In the genomic region with DNA sequence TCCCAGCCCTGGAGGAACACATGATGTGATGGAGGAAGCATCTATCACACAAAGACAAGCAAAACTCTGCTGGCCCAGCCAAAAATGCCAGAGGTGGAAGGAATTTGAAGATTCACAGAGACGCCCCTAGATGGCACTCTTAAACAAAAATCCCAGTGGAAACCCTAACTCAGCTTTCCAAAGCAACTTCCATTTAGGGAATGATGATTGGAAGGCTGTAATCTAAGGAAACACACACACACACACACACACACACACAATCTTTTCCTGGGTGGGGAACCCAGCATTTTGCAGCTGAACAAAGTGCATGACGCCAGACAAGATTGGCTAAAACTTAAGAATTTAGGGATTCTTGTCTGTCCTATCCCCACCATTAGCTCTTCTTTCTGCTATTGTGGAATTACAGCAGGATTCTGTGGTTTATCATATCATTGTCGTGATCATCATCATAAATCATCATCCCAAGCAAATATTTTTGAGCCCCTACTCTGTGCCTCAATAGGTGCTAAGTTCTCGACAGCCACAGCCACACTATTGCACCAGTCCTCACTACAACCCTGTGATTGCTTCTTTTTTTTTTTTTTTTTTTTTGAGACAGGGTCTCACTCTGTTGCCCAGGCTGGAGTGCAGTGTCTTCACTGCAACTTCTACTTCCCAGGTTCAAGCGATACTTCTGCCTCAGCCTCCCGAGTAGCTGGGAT, we compare ENCODE assay signal across 1 cellular context.
TF ChIP-seq lines count a peak whose summit lies in the region.

No MANE protein-coding gene starts in this region.

TF ChIP-seq in HEK293, 187 proteins besides CTCF, POLR2A, EP300 and RAD21 (continued from another document and continues in another):
- TF ChIP-seq, protein P1, sequence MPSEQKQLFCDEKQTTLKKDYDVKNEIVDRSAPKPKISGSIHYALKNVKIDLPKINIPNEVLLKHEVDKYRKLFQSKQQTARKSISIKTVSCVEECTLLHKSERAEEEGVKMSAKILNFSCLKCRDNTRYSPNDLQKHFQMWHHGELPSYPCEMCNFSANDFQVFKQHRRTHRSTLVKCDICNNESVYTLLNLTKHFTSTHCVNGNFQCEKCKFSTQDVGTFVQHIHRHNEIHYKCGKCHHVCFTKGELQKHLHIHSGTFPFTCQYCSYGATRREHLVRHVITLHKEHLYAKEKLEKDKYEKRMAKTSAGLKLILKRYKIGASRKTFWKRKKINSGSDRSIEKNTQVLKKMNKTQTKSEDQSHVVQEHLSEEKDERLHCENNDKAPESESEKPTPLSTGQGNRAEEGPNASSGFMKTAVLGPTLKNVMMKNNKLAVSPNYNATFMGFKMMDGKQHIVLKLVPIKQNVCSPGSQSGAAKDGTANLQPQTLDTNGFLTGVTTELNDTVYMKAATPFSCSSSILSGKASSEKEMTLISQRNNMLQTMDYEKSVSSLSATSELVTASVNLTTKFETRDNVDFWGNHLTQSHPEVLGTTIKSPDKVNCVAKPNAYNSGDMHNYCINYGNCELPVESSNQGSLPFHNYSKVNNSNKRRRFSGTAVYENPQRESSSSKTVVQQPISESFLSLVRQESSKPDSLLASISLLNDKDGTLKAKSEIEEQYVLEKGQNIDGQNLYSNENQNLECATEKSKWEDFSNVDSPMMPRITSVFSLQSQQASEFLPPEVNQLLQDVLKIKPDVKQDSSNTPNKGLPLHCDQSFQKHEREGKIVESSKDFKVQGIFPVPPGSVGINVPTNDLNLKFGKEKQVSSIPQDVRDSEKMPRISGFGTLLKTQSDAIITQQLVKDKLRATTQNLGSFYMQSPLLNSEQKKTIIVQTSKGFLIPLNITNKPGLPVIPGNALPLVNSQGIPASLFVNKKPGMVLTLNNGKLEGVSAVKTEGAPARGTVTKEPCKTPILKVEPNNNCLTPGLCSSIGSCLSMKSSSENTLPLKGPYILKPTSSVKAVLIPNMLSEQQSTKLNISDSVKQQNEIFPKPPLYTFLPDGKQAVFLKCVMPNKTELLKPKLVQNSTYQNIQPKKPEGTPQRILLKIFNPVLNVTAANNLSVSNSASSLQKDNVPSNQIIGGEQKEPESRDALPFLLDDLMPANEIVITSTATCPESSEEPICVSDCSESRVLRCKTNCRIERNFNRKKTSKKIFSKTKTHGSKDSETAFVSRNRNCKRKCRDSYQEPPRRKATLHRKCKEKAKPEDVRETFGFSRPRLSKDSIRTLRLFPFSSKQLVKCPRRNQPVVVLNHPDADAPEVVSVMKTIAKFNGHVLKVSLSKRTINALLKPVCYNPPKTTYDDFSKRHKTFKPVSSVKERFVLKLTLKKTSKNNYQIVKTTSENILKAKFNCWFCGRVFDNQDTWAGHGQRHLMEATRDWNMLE (tag by site-specific recombination; conservative IDR thresholded peaks at IDR 0.05; ENCODE audit: low read depth): no peak; the same call in 1 of the 2 replicates
- TF ChIP-seq, protein P2, sequence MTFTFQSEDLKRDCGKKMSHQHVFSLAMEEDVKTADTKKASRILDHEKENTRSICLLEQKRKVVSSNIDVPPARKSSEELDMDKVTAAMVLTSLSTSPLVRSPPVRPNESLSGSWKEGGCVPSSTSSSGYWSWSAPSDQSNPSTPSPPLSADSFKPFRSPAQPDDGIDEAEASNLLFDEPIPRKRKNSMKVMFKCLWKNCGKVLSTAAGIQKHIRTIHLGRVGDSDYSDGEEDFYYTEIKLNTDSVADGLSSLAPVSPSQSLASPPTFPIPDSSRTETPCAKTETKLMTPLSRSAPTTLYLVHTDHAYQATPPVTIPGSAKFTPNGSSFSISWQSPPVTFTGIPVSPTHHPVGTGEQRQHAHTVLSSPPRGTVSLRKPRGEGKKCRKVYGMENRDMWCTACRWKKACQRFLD (tag by site-specific recombination; IDR thresholded peaks at IDR 0.05): no peak
- TF ChIP-seq GLIS2 (tag by site-specific recombination; IDR thresholded peaks at IDR 0.05): no peak
- TF ChIP-seq, protein P3, sequence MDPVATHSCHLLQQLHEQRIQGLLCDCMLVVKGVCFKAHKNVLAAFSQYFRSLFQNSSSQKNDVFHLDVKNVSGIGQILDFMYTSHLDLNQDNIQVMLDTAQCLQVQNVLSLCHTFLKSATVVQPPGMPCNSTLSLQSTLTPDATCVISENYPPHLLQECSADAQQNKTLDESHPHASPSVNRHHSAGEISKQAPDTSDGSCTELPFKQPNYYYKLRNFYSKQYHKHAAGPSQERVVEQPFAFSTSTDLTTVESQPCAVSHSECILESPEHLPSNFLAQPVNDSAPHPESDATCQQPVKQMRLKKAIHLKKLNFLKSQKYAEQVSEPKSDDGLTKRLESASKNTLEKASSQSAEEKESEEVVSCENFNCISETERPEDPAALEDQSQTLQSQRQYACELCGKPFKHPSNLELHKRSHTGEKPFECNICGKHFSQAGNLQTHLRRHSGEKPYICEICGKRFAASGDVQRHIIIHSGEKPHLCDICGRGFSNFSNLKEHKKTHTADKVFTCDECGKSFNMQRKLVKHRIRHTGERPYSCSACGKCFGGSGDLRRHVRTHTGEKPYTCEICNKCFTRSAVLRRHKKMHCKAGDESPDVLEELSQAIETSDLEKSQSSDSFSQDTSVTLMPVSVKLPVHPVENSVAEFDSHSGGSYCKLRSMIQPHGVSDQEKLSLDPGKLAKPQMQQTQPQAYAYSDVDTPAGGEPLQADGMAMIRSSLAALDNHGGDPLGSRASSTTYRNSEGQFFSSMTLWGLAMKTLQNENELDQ (tag by site-specific recombination; IDR thresholded peaks at IDR 0.05; ENCODE audit: low read depth): no peak
- no peak for TF ChIP-seq ZNF560 (tag by site-specific recombination; IDR thresholded peaks at IDR 0.05; ENCODE audit: borderline replicate concordance)
- no peak for TF ChIP-seq ZNF175 (tag by site-specific recombination; IDR thresholded peaks at IDR 0.05)
- peak; percentile 56; the same call in 1 of the 2 replicates for TF ChIP-seq ZNF660 (tag by site-specific recombination; IDR thresholded peaks at IDR 0.05)
- TF ChIP-seq, protein P4, sequence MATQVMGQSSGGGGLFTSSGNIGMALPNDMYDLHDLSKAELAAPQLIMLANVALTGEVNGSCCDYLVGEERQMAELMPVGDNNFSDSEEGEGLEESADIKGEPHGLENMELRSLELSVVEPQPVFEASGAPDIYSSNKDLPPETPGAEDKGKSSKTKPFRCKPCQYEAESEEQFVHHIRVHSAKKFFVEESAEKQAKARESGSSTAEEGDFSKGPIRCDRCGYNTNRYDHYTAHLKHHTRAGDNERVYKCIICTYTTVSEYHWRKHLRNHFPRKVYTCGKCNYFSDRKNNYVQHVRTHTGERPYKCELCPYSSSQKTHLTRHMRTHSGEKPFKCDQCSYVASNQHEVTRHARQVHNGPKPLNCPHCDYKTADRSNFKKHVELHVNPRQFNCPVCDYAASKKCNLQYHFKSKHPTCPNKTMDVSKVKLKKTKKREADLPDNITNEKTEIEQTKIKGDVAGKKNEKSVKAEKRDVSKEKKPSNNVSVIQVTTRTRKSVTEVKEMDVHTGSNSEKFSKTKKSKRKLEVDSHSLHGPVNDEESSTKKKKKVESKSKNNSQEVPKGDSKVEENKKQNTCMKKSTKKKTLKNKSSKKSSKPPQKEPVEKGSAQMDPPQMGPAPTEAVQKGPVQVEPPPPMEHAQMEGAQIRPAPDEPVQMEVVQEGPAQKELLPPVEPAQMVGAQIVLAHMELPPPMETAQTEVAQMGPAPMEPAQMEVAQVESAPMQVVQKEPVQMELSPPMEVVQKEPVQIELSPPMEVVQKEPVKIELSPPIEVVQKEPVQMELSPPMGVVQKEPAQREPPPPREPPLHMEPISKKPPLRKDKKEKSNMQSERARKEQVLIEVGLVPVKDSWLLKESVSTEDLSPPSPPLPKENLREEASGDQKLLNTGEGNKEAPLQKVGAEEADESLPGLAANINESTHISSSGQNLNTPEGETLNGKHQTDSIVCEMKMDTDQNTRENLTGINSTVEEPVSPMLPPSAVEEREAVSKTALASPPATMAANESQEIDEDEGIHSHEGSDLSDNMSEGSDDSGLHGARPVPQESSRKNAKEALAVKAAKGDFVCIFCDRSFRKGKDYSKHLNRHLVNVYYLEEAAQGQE (tag by site-specific recombination; IDR thresholded peaks at IDR 0.05): no peak
- peak; percentile 63 for TF ChIP-seq ZBTB17 (tag by site-specific recombination; IDR thresholded peaks at IDR 0.05)
- TF ChIP-seq MEIS1 (CRISPR knock-in tag; IDR thresholded peaks at IDR 0.05; ENCODE audit: borderline replicate concordance): no peak
- TF ChIP-seq, protein P5, sequence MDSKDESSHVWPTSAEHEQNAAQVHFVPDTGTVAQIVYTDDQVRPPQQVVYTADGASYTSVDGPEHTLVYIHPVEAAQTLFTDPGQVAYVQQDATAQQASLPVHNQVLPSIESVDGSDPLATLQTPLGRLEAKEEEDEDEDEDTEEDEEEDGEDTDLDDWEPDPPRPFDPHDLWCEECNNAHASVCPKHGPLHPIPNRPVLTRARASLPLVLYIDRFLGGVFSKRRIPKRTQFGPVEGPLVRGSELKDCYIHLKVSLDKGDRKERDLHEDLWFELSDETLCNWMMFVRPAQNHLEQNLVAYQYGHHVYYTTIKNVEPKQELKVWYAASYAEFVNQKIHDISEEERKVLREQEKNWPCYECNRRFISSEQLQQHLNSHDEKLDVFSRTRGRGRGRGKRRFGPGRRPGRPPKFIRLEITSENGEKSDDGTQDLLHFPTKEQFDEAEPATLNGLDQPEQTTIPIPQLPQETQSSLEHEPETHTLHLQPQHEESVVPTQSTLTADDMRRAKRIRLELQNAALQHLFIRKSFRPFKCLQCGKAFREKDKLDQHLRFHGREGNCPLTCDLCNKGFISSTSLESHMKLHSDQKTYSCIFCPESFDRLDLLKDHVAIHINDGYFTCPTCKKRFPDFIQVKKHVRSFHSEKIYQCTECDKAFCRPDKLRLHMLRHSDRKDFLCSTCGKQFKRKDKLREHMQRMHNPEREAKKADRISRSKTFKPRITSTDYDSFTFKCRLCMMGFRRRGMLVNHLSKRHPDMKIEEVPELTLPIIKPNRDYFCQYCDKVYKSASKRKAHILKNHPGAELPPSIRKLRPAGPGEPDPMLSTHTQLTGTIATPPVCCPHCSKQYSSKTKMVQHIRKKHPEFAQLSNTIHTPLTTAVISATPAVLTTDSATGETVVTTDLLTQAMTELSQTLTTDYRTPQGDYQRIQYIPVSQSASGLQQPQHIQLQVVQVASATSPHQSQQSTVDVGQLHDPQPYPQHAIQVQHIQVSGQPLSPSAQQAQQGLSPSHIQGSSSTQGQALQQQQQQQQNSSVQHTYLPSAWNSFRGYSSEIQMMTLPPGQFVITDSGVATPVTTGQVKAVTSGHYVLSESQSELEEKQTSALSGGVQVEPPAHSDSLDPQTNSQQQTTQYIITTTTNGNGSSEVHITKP (tag by site-specific recombination; IDR thresholded peaks at IDR 0.05): peak; percentile 52
- TF ChIP-seq, protein P6, sequence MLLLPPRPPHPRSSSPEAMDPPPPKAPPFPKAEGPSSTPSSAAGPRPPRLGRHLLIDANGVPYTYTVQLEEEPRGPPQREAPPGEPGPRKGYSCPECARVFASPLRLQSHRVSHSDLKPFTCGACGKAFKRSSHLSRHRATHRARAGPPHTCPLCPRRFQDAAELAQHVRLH (tag by site-specific recombination; IDR thresholded peaks at IDR 0.05): no peak
- TF ChIP-seq, protein P7, sequence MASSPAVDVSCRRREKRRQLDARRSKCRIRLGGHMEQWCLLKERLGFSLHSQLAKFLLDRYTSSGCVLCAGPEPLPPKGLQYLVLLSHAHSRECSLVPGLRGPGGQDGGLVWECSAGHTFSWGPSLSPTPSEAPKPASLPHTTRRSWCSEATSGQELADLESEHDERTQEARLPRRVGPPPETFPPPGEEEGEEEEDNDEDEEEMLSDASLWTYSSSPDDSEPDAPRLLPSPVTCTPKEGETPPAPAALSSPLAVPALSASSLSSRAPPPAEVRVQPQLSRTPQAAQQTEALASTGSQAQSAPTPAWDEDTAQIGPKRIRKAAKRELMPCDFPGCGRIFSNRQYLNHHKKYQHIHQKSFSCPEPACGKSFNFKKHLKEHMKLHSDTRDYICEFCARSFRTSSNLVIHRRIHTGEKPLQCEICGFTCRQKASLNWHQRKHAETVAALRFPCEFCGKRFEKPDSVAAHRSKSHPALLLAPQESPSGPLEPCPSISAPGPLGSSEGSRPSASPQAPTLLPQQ (tag by site-specific recombination; IDR thresholded peaks at IDR 0.05): peak; percentile 56; the same call in 1 of the 2 replicates
- peak; percentile 58 for TF ChIP-seq ZBTB48 (tag by site-specific recombination; IDR thresholded peaks at IDR 0.05)
- TF ChIP-seq ZNF521 (tag by site-specific recombination; IDR thresholded peaks at IDR 0.05): no peak
- no peak for TF ChIP-seq ZNF155 (tag by site-specific recombination; IDR thresholded peaks at IDR 0.05)
- peak; percentile 52; the same call in 1 of the 2 replicates for TF ChIP-seq ZNF629 (tag by site-specific recombination; IDR thresholded peaks at IDR 0.05)
- TF ChIP-seq ZNF549 (tag by site-specific recombination; IDR thresholded peaks at IDR 0.05): no peak
- peak; percentile 74 for TF ChIP-seq SP7 (tag by site-specific recombination; IDR thresholded peaks at IDR 0.05)
- TF ChIP-seq ZFP69B (tag by site-specific recombination; IDR thresholded peaks at IDR 0.05): 0 out of 2 replicates have a peak, but pooled peaks have one; percentile 27
- TF ChIP-seq ZFP37 (tag by site-specific recombination; IDR thresholded peaks at IDR 0.05): no peak
- no peak for TF ChIP-seq ZBTB7A (tag by site-specific recombination; IDR thresholded peaks at IDR 0.05; ENCODE audit: low read depth)
- TF ChIP-seq TRIM28 (IDR thresholded peaks at IDR 0.05; ENCODE audit: borderline replicate concordance, low read length): no peak
- 0 out of 2 replicates have a peak, but pooled peaks have one; percentile 16 for TF ChIP-seq ZNF664 (tag by site-specific recombination; IDR thresholded peaks at IDR 0.05)
- no peak for TF ChIP-seq ZNF426 (tag by site-specific recombination; IDR thresholded peaks at IDR 0.05)
- TF ChIP-seq ZNF544 (tag by site-specific recombination; IDR thresholded peaks at IDR 0.05): no peak
- no peak for TF ChIP-seq ZNF10 (tag by site-specific recombination; IDR thresholded peaks at IDR 0.05)
- no peak for TF ChIP-seq SP2 (tag by site-specific recombination; IDR thresholded peaks at IDR 0.05)
- no peak for TF ChIP-seq ZNF701 (tag by site-specific recombination; IDR thresholded peaks at IDR 0.05)
- no peak for TF ChIP-seq MYNN (tag by site-specific recombination; IDR thresholded peaks at IDR 0.05; ENCODE audit: borderline replicate concordance)
- TF ChIP-seq, protein P8, sequence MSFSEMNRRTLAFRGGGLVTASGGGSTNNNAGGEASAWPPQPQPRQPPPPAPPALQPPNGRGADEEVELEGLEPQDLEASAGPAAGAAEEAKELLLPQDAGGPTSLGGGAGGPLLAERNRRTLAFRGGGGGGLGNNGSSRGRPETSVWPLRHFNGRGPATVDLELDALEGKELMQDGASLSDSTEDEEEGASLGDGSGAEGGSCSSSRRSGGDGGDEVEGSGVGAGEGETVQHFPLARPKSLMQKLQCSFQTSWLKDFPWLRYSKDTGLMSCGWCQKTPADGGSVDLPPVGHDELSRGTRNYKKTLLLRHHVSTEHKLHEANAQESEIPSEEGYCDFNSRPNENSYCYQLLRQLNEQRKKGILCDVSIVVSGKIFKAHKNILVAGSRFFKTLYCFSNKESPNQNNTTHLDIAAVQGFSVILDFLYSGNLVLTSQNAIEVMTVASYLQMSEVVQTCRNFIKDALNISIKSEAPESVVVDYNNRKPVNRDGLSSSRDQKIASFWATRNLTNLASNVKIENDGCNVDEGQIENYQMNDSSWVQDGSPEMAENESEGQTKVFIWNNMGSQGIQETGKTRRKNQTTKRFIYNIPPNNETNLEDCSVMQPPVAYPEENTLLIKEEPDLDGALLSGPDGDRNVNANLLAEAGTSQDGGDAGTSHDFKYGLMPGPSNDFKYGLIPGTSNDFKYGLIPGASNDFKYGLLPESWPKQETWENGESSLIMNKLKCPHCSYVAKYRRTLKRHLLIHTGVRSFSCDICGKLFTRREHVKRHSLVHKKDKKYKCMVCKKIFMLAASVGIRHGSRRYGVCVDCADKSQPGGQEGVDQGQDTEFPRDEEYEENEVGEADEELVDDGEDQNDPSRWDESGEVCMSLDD (tag by site-specific recombination; IDR thresholded peaks at IDR 0.05): no peak
- no peak for TF ChIP-seq ZNF48 (tag by site-specific recombination; IDR thresholded peaks at IDR 0.05)
- 0 out of 2 replicates have a peak, but pooled peaks have one; percentile 31 for TF ChIP-seq ZNF843 (tag by site-specific recombination; IDR thresholded peaks at IDR 0.05)
- TF ChIP-seq ZNF23 (tag by site-specific recombination; IDR thresholded peaks at IDR 0.05; ENCODE audit: borderline replicate concordance): no peak
- no peak for TF ChIP-seq SCRT1 (tag by site-specific recombination; IDR thresholded peaks at IDR 0.05; ENCODE audit: borderline replicate concordance)
